Comparison of ENCODE assay signal across 10 cellular contexts in genomic region chr2:169397697-169398096, GRCh38. TPM values are rescaled to one million over a fixed set of nuclear protein-coding genes. Genes with fewer than 3 reads are reported as not detected.
A peak's percentile ranks its signal among the peaks of the same experiment; 100 is the strongest.
DNase-seq lines count a peak whose midpoint lies in the region; ATAC-seq and TF ChIP-seq lines count a peak whose summit lies in the region.
"Had no signal": no experiment of that assay in that cellular context is flagged by ENCODE, and none has a peak within 500 bp of the region (broad histone marks: within the 10 kb centered on the region; RNA-seq: fewer than 3 reads in every experiment).

No MANE protein-coding gene starts in this region.

- no peak overlapping the region for H3K27ac ChIP-seq in ascending aorta

- H3K9me3 ChIP-seq in ascending aorta: no peaks in the 10 kb centered on the region

- no peaks in the 10 kb centered on the region for H3K36me3 Mint-ChIP-seq in osteocyte (ENCODE audit: unreplicated experiment)
- H3K36me3 Mint-ChIP-seq: activated naive CD8-positive, alpha-beta T cell treated with anti-CD3 and anti-CD28 coated beads, Interleukin-2, amount 10 ng/mL, durations not matched to agents 7 days and 5 days had no signal

- H3K27ac Mint-ChIP-seq in osteocyte (ENCODE audit: unreplicated experiment): no peak overlapping the region
- H3K27ac Mint-ChIP-seq: activated naive CD8-positive, alpha-beta T cell treated with anti-CD3 and anti-CD28 coated beads, Interleukin-2, amount 10 ng/mL, durations not matched to agents 7 days and 5 days had no signal

- intact Hi-C loops in ascending aorta (cut with DNase I): no loop called here

- H3K27me3 ChIP-seq in ascending aorta: no peaks in the 10 kb centered on the region

- ATAC-seq in HG03469 (IDR thresholded peaks at IDR 0.05; ENCODE audit: unreplicated experiment): no peak

- H3K4me1 Mint-ChIP-seq in osteocyte (ENCODE audit: unreplicated experiment): no peaks in the 10 kb centered on the region

- DNase-seq in GM10266 (ENCODE audit: extremely low spot score) (no peak), NCI-H1694 treated with DMSO at 0.1 percent for 48 hours (lab: John Stamatoyannopoulos, UW) (peak; percentile 57), cerebellum (ENCODE audit: low spot score) (peak; percentile 41), osteocyte (ENCODE audit: extremely low spot score, unreplicated experiment) (no peak), A172 (ENCODE audit: low spot score) (no peak), ascending aorta (ENCODE audit: low spot score in 2 of 2) (no peak)
- no peak for DNase-seq in activated naive CD4-positive, alpha-beta T cell (lab: John Stamatoyannopoulos, UW)
- DNase-seq: activated naive CD8-positive, alpha-beta T cell treated with anti-CD3 and anti-CD28 coated beads, Interleukin-2, amount 10 ng/mL, durations not matched to agents 7 days and 5 days; SHP77 treated with DMSO at 0.1 percent for 48 hours had no signal

- peak; percentile 21 for TF ChIP-seq CTCF in GM10266 (IDR thresholded peaks at IDR 0.05; ENCODE audit: control insufficient read depth, insufficient read depth, low read depth, missing control alignments)
- peak; percentile 58 for TF ChIP-seq CTCF in osteocyte (IDR thresholded peaks at IDR 0.05)
- no peak for TF ChIP-seq CTCF in ascending aorta (IDR thresholded peaks at IDR 0.05)

- no peaks in the 10 kb centered on the region for H3K9me3 Mint-ChIP-seq in osteocyte (ENCODE audit: unreplicated experiment)
- H3K9me3 Mint-ChIP-seq: activated naive CD8-positive, alpha-beta T cell treated with anti-CD3 and anti-CD28 coated beads, Interleukin-2, amount 10 ng/mL, durations not matched to agents 7 days and 5 days had no signal

- H3K27me3 Mint-ChIP-seq in osteocyte (ENCODE audit: unreplicated experiment): peaks cover 20% of the 10 kb centered on the region

- H3K4me3 ChIP-seq in ascending aorta: no peak overlapping the region

- no peaks in the 10 kb centered on the region for H3K36me3 ChIP-seq in ascending aorta

- H3K4me1 ChIP-seq in ascending aorta: no peaks in the 10 kb centered on the region

- no peak overlapping the region for H3K4me3 Mint-ChIP-seq in osteocyte (ENCODE audit: unreplicated experiment)
- H3K4me3 Mint-ChIP-seq: activated naive CD8-positive, alpha-beta T cell treated with anti-CD3 and anti-CD28 coated beads, Interleukin-2, amount 10 ng/mL, durations not matched to agents 7 days and 5 days had no signal

RNA-seq across cellular contexts. Expression of gene LRP2, which starts 35.4 kb away (rescaled TPM):
- 22.0 TPM for total RNA-seq in cerebellum
- total RNA-seq in osteocyte: 0.24 TPM in 2 replicates
- not detected in 2 replicates for total RNA-seq in A172 (2014; rRNA removed; shearing (Covaris generic))
- total RNA-seq in ascending aorta: not detected

Comparison
In these comparisons a context has a peak if more than half of its experiments do, and no peak if none do; other contexts are left out.
1. DNase-seq: peak in NCI-H1694 treated with DMSO at 0.1 percent for 48 hours (single experiment) and cerebellum (single experiment); none in GM10266 (single experiment), osteocyte (single experiment), A172 (single experiment), ascending aorta (0 of 2) and activated naive CD4-positive, alpha-beta T cell (0 of 4).
2. CTCF ChIP-seq: peak in GM10266 (single experiment) and osteocyte (single experiment); none in ascending aorta (0 of 3).
3. RNA of gene LRP2, which starts 35.4 kb away (total RNA-seq): 22.0 TPM in cerebellum (single experiment); 0.24 TPM in osteocyte, not detected in A172 and not detected in ascending aorta (single experiment); every median in the first group is over 10 times any median in the second.